Comparison of ENCODE assay signal across 21 cellular contexts in the genomic region with DNA sequence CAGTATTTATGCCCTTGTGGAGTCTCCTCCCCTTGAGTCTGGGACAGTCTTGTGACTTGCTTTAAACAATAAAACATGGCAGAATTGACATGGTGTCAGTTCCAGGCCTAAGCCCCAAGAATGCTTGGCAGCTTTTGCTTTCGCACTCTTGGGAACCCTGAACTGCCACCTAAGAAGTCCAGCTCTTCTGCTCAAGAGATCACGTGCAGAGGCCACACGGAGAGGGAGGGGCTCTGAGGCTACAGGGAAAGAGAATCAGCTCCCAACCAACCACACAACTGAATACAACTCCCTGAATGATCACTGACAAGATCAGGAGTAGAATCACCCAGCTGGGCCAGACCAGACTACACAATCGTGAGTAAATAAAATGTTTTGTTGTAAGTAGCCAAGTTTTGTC.
"Had no signal": no experiment of that assay in that cellular context is flagged by ENCODE, and none has a peak within 500 bp of the region (broad histone marks: within the 10 kb centered on the region; RNA-seq: fewer than 3 reads in every experiment).

No MANE protein-coding gene starts in this region.

- H3K27ac ChIP-seq: coronary artery, ovary, prostate gland, right lobe of liver, stomach, thoracic aorta, transverse colon had no signal

- DNase-seq: effector CD4-positive, alpha-beta T cell; endodermal cell; erythroblast; foreskin melanocyte; hypothalamus; mucosa of descending colon; naive thymus-derived CD8-positive, alpha-beta T cell; nucleus accumbens; ovary; retina; right lobe of liver; stimulated activated CD4-positive, alpha-beta T cell treated with anti-CD3 and anti-CD28 coated beads, Interleukin-4, amount 100 ng/mL, for 1 hour; stimulated activated CD8-positive, alpha-beta memory T cell treated with anti-CD3 and anti-CD28 coated beads, Interleukin-4, amount 100 ng/mL, for 48 hours; stomach; substantia nigra; transverse colon had no signal

- H3K4me1 ChIP-seq: prostate gland, right lobe of liver had no signal

- H3K27me3 ChIP-seq: heart right ventricle, ovary, right lobe of liver, stomach, transverse colon had no signal

- H3K36me3 ChIP-seq: heart right ventricle, ovary, prostate gland, right lobe of liver, stomach, thoracic aorta, transverse colon had no signal

- H3K9me3 ChIP-seq: heart right ventricle, mucosa of descending colon, ovary, prostate gland, right lobe of liver, stomach, thoracic aorta, transverse colon had no signal

- ATAC-seq: left lobe of liver; mucosa of descending colon; naive thymus-derived CD8-positive, alpha-beta T cell; right lobe of liver had no signal

- H3K4me3 ChIP-seq: mucosa of descending colon, ovary, prostate gland, right lobe of liver, stomach, transverse colon had no signal
